1 cellular context compared by ENCODE assay signal in the genomic region with DNA sequence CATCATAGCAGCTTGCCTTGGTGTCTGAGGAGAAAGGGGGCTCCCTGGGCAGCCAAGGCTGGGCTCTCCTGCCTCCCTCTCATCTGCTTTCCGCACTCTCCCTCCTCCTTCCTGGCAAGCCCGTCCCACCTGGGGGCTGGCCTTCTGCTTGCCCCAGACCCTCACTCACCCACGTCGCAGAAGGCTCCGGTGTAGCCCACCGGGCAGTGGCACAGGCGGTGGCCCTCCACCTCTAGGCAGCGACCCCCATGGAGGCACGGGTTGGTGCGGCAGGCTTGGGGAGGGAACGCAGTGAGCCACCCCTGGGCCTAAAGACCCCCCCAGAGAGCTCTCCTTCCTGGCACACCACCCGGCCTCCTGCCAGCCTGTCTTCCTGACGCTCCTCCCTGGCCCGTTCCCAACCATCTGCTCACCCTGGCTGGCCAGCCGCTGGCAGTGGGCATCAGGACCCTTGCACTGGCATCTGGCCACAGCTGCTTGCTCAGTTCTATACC.
TF ChIP-seq lines count a peak whose summit lies in the region.

No MANE protein-coding gene starts in this region.

TF ChIP-seq in endothelial cell of umbilical vein, 7 proteins besides CTCF, POLR2A, EP300 and RAD21:
- TF ChIP-seq FOS (IDR thresholded peaks at IDR 0.05; ENCODE audit: borderline replicate concordance, insufficient read depth, low read length): no peak
- TF ChIP-seq, protein P1, sequence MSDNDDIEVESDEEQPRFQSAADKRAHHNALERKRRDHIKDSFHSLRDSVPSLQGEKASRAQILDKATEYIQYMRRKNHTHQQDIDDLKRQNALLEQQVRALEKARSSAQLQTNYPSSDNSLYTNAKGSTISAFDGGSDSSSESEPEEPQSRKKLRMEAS (IDR thresholded peaks at IDR 0.05; ENCODE audit: insufficient read depth, insufficient read length): no peak
- TF ChIP-seq EZH2 (IDR thresholded peaks at IDR 0.05; ENCODE audit: borderline replicate concordance, low read depth, low read length, severe bottlenecking): no peak
- no peak for TF ChIP-seq JUN (IDR thresholded peaks at IDR 0.05; ENCODE audit: borderline replicate concordance, insufficient read depth, insufficient read length, low read depth)
- no peak for TF ChIP-seq POLR2AphosphoS5 (IDR thresholded peaks at IDR 0.05; ENCODE audit: insufficient read depth, low read depth, low read length)
- TF ChIP-seq MYC (IDR thresholded peaks at IDR 0.05; ENCODE audit: low read depth, low read length): no peak
- TF ChIP-seq GATA2 (IDR thresholded peaks at IDR 0.05; ENCODE audit: insufficient read depth, insufficient read length, low read depth, low read length): no peak
